Comparison of ENCODE assay signal across 8 cellular contexts in genomic region chr15:90401499-90401898, GRCh38. TPM values are rescaled to one million over a fixed set of nuclear protein-coding genes. Genes with fewer than 3 reads are reported as not detected.
A peak's percentile ranks its signal among the peaks of the same experiment; 100 is the strongest.
DNase-seq lines count a peak whose midpoint lies in the region; ATAC-seq, FAIRE-seq and TF ChIP-seq lines count a peak whose summit lies in the region.

No MANE protein-coding gene starts in this region.

- TF ChIP-seq CTCF in HepG2 (CRISPR knock-in tag; IDR thresholded peaks at IDR 0.05) (no peak), thoracic aorta (IDR thresholded peaks at IDR 0.05) (no peak)

- no peaks in the 10 kb centered on the region for H3K27me3 Mint-ChIP-seq in activated CD4-positive, alpha-beta T cell treated with anti-CD3 and anti-CD28 coated beads for 36 hours
- H3K27me3 Mint-ChIP-seq in activated T-helper 2 cell treated with anti-CD3 and anti-CD28 coated beads, Interferon-gamma antibody, Interleukin-2, Interleukin-4, amounts not matched to agents 10 μg/mL and 5 μg/mL and 100 μg/mL, durations not matched to agents 14 hours and 24 hours and 36 hours (ENCODE audit: low read depth) = no peaks in the 10 kb centered on the region

- intact Hi-C loops in activated CD4-positive, alpha-beta T cell treated with anti-CD3 and anti-CD28 coated beads for 36 hours (cut with DNase I, micrococcal nuclease) = loop anchor here (1.0 to 10.0 kb wide), 5 partner anchors 13 to 367 kb away; partner anchors contain the start of genes CIB1 (in 1 of the 2), GDPGP1 (in 1 of the 2) and IQGAP1 (in 1 of the 2)
- intact Hi-C loops in activated T-helper 2 cell treated with anti-CD3 and anti-CD28 coated beads, Interferon-gamma antibody, Interleukin-2, Interleukin-4, amounts not matched to agents 10 μg/mL and 5 μg/mL and 100 μg/mL, durations not matched to agents 14 hours and 24 hours and 36 hours (cut with micrococcal nuclease) = loop anchor here (1.0 to 5.0 kb wide), 3 partner anchors 18 to 171 kb away; no protein-coding TSS in a partner anchor
- intact Hi-C loops in HepG2 (cut with micrococcal nuclease; ENCODE audit: unreplicated experiment) = no loop called here

- peak overlapping the region; percentile 95 for H3K27ac Mint-ChIP-seq in activated CD4-positive, alpha-beta T cell treated with anti-CD3 and anti-CD28 coated beads for 36 hours
- peak overlapping the region; percentile 93 for H3K27ac Mint-ChIP-seq in activated T-helper 2 cell treated with anti-CD3 and anti-CD28 coated beads, Interferon-gamma antibody, Interleukin-2, Interleukin-4, amounts not matched to agents 10 μg/mL and 5 μg/mL and 100 μg/mL, durations not matched to agents 14 hours and 24 hours and 36 hours

- H3K4me3 Mint-ChIP-seq in activated CD4-positive, alpha-beta T cell treated with anti-CD3 and anti-CD28 coated beads for 36 hours = peak overlapping the region; percentile 59
- peak overlapping the region; percentile 68 for H3K4me3 Mint-ChIP-seq in activated T-helper 2 cell treated with anti-CD3 and anti-CD28 coated beads, Interferon-gamma antibody, Interleukin-2, Interleukin-4, amounts not matched to agents 10 μg/mL and 5 μg/mL and 100 μg/mL, durations not matched to agents 14 hours and 24 hours and 36 hours (ENCODE audit: low read depth)

- ATAC-seq in activated CD4-positive, alpha-beta T cell treated with anti-CD3 and anti-CD28 coated beads for 36 hours = no peak
- ATAC-seq in HepG2 (no peak), thoracic aorta (ENCODE audit: insufficient number of reproducible peaks, low FRiP score, low read depth) (no peak), GM18861 (IDR thresholded peaks at IDR 0.05; ENCODE audit: unreplicated experiment) (no peak)

- H3K9ac ChIP-seq in HepG2 (ENCODE audit: insufficient read depth, low read depth, low read length) = peak overlapping the region; percentile 70

- in situ Hi-C loops in HepG2 (cut with HindIII; ENCODE audit: extremely low pct_ligation_motif_present, low pct_unique_long_range_greater_than_20kb) = no loop called here

- POLR2A ChIA-PET in activated CD4-positive, alpha-beta T cell treated with anti-CD3 and anti-CD28 coated beads for 36 hours (lab: Charles Lee) = no interaction called here
- POLR2A ChIA-PET in HepG2 (lab: Yijun Ruan, JAX) = interaction anchor here (1.0 to 2.5 kb wide), 2 partner anchors 13 to 14 kb away, joined by 8 to 17 read pairs; partner anchors contain the start of gene IQGAP1

- CTCF ChIA-PET in activated CD4-positive, alpha-beta T cell treated with anti-CD3 and anti-CD28 coated beads for 36 hours (lab: Charles Lee) = interaction anchor here (0.6 to 3.2 kb wide), 5 partner anchors 9 to 49 kb away, joined by 3 to 10 read pairs (median 3); no protein-coding TSS in a partner anchor
- CTCF ChIA-PET in HepG2 (lab: Yijun Ruan, JAX; ENCODE audit: low intra/inter-chr PET ratio, low total read pairs) = no interaction called here

- TF ChIP-seq EP300 in HepG2 (IDR thresholded peaks at IDR 0.05; ENCODE audit: low read depth in 2 of 2, low read length in 2 of 2) = no peak
- TF ChIP-seq EP300 in HepG2 (CRISPR knock-in tag; IDR thresholded peaks at IDR 0.05; ENCODE audit: borderline replicate concordance) = no peak

- no TSS peak for BruUV-seq in HepG2 (replicated peaks; lab: Mats Ljungman, UMichigan)

- peak overlapping the region; percentile 65 for H3K4me2 ChIP-seq in HepG2 (ENCODE audit: low read depth, low read length)

- DNase-seq in activated CD4-positive, alpha-beta T cell treated with anti-CD3 and anti-CD28 coated beads for 36 hours = no peak
- no peak for DNase-seq in activated CD4-positive, alpha-beta T cell treated with anti-CD3 and anti-CD28 coated beads for 4 hours
- DNase-seq in activated T-helper 2 cell treated with anti-CD3 and anti-CD28 coated beads, Interferon-gamma antibody, Interleukin-2, Interleukin-4, amounts not matched to agents 10 μg/mL and 5 μg/mL and 100 μg/mL, durations not matched to agents 14 hours and 24 hours and 36 hours (ENCODE audit: low spot score) = no peak
- no peak for DNase-seq in HepG2 (ENCODE audit: low spot score)
- no peak for DNase-seq in thoracic aorta (ENCODE audit: low spot score)
- DNase-seq in NCI-H187 treated with DMSO at 0.1 percent for 48 hours (lab: John Stamatoyannopoulos, UW) = no peak
- no peak for DNase-seq in 8988T

- H3K36me3 ChIP-seq in HepG2 (replicated peaks in 1 of 2; ENCODE audit: control insufficient read depth in 1 of 2, insufficient read depth in 2 of 2, low read length in 2 of 2) (no peaks in the 10 kb centered on the region), thoracic aorta (no peaks in the 10 kb centered on the region)

- no peaks in the 10 kb centered on the region for H4K20me1 ChIP-seq in HepG2 (ENCODE audit: insufficient read depth, low read length)

- H3K27me3 ChIP-seq in HepG2 (ENCODE audit: control insufficient read depth in 1 of 2, insufficient read depth in 2 of 2, low read length in 2 of 2) = no peaks in the 10 kb centered on the region
- no peaks in the 10 kb centered on the region for H3K27me3 ChIP-seq in thoracic aorta (replicated peaks; ENCODE audit: insufficient read depth)

- H3K4me3 ChIP-seq in HepG2 (replicated peaks in 1 of 3; ENCODE audit: insufficient read depth in 1 of 3, low read depth in 2 of 3, low read length in 3 of 3) = no peak overlapping the region
- peak overlapping the region; percentile 50 for H3K4me3 ChIP-seq in thoracic aorta

- no peak for FAIRE-seq in HepG2 (lab: Jason Lieb, UNC)

- H3K4me1 ChIP-seq in HepG2 (ENCODE audit: insufficient read depth, low read length) (peaks cover 36% of the 10 kb centered on the region), thoracic aorta (ENCODE audit: control insufficient read depth in 1 of 2, low read depth in 2 of 2) (peaks cover 86 to 88% of the 10 kb centered on the region in 2 donors)

- H3K27ac ChIP-seq in HepG2 (ENCODE audit: extremely low read length, insufficient read depth, low read length) (peak overlapping the region; percentile 88), thoracic aorta (peak overlapping the region; percentile 89 to 93)

- H3K79me2 ChIP-seq in HepG2 (ENCODE audit: insufficient read depth, low read length) = peaks cover 51% of the 10 kb centered on the region

- peaks cover 16% of the 10 kb centered on the region for H3K36me3 Mint-ChIP-seq in activated CD4-positive, alpha-beta T cell treated with anti-CD3 and anti-CD28 coated beads for 36 hours (ENCODE audit: low read depth)
- H3K36me3 Mint-ChIP-seq in activated T-helper 2 cell treated with anti-CD3 and anti-CD28 coated beads, Interferon-gamma antibody, Interleukin-2, Interleukin-4, amounts not matched to agents 10 μg/mL and 5 μg/mL and 100 μg/mL, durations not matched to agents 14 hours and 24 hours and 36 hours (ENCODE audit: low read depth) = peaks cover 24% of the 10 kb centered on the region

- TF ChIP-seq RAD21 in HepG2 (CRISPR knock-in tag; IDR thresholded peaks at IDR 0.05) = no peak

- TF ChIP-seq POLR2A in HepG2 (IDR thresholded peaks at IDR 0.05; ENCODE audit: insufficient read depth in 1 of 2, low read depth in 2 of 2, low read length in 2 of 2) = no peak

- peaks cover 71% of the 10 kb centered on the region for H3K4me1 Mint-ChIP-seq in activated CD4-positive, alpha-beta T cell treated with anti-CD3 and anti-CD28 coated beads for 36 hours
- peaks cover 56% of the 10 kb centered on the region for H3K4me1 Mint-ChIP-seq in activated T-helper 2 cell treated with anti-CD3 and anti-CD28 coated beads, Interferon-gamma antibody, Interleukin-2, Interleukin-4, amounts not matched to agents 10 μg/mL and 5 μg/mL and 100 μg/mL, durations not matched to agents 14 hours and 24 hours and 36 hours (ENCODE audit: low read depth)

- H3K9me3 ChIP-seq in HepG2 (ENCODE audit: low read length) (no peaks in the 10 kb centered on the region), thoracic aorta (no peaks in the 10 kb centered on the region)

- WGBS in HepG2 (ENCODE audit: low lambda C conversion rate) = 32% methylated on average over 1 of the region's 1 CpG

- no peak overlapping the region for H2AFZ ChIP-seq in HepG2 (ENCODE audit: low read length)

- H3K9me3 Mint-ChIP-seq in activated CD4-positive, alpha-beta T cell treated with anti-CD3 and anti-CD28 coated beads for 36 hours (ENCODE audit: low read depth) = no peaks in the 10 kb centered on the region
- no peaks in the 10 kb centered on the region for H3K9me3 Mint-ChIP-seq in activated T-helper 2 cell treated with anti-CD3 and anti-CD28 coated beads, Interferon-gamma antibody, Interleukin-2, Interleukin-4, amounts not matched to agents 10 μg/mL and 5 μg/mL and 100 μg/mL, durations not matched to agents 14 hours and 24 hours and 36 hours

RNA-seq across cellular contexts. Expression of gene IQGAP1, which starts 13.5 kb away (rescaled TPM):
- total RNA-seq in activated CD4-positive, alpha-beta T cell treated with anti-CD3 and anti-CD28 coated beads for 36 hours = 100 to 1,000 TPM; 181 to 334 TPM
- total RNA-seq in activated T-helper 2 cell treated with anti-CD3 and anti-CD28 coated beads, Interferon-gamma antibody, Interleukin-2, Interleukin-4, amounts not matched to agents 10 μg/mL and 5 μg/mL and 100 μg/mL, durations not matched to agents 14 hours and 24 hours and 36 hours = 186 and 196 TPM in 2 replicates
- total RNA-seq in HepG2 (2016; rRNA removed; fragmentation: Illumina TruSeq; extraction: Trizol) = 25.9 and 37.9 TPM in 2 replicates
- 7.0 and 10.3 TPM in 2 replicates for total RNA-seq in HepG2 (2016; cell fraction: cytosol; rRNA removed; fragmentation: Illumina TruSeq; extraction: Trizol; ENCODE audit: low read depth)
- 24.2 and 39.8 TPM in 2 replicates for total RNA-seq in HepG2 (2016; cell fraction: insoluble cytoplasmic fraction; rRNA removed; fragmentation: Illumina TruSeq; extraction: Trizol)
- total RNA-seq in HepG2 (2016; cell fraction: membrane; rRNA removed; fragmentation: Illumina TruSeq; extraction: Trizol) = 4.9 and 6.0 TPM in 2 replicates
- total RNA-seq in HepG2 (2016; cell fraction: nucleus; rRNA removed; fragmentation: Illumina TruSeq; extraction: Trizol) = 45.8 and 61.3 TPM in 2 replicates
- polyA plus RNA-seq in HepG2 (2011; rRNA removed) = 22.5 and 29.5 TPM in 2 replicates
- polyA plus RNA-seq in HepG2 (2011; cell fraction: cytosol; rRNA removed) = 6.9 and 8.8 TPM in 2 replicates
- 43.0 and 44.1 TPM in 2 replicates for polyA plus RNA-seq in HepG2 (2011; cell fraction: nucleus; rRNA removed)
- polyA plus RNA-seq in HepG2 (2012) = 19.9 and 21.7 TPM in 2 replicates
- 0.76 and 1.4 TPM in 2 replicates for polyA plus RNA-seq in HepG2 (2016; cell fraction: cytosol; fragmentation: Illumina TruSeq; extraction: Trizol; ENCODE audit: low read depth)
- 26.8 and 29.0 TPM in 2 replicates for polyA plus RNA-seq in HepG2 (2016; cell fraction: insoluble cytoplasmic fraction; fragmentation: Illumina TruSeq; extraction: Trizol; ENCODE audit: low read depth)
- polyA plus RNA-seq in HepG2 (2016; cell fraction: membrane; fragmentation: Illumina TruSeq; extraction: Trizol; ENCODE audit: low read depth) = 2.5 and 4.1 TPM in 2 replicates
- polyA plus RNA-seq in HepG2 (2016; cell fraction: nucleus; fragmentation: Illumina TruSeq; extraction: Trizol; ENCODE audit: insufficient read depth, low read depth) = 58.6 and 63.1 TPM in 2 replicates
- polyA minus RNA-seq in HepG2 (2011; rRNA and poly(A)+ RNA removed; ENCODE audit: low replicate concordance) = 43.9 and 274 TPM in 2 replicates
- polyA minus RNA-seq in HepG2 (2011; cell fraction: cytosol; rRNA and poly(A)+ RNA removed) = 20.6 and 26.9 TPM in 2 replicates
- polyA minus RNA-seq in HepG2 (2011; cell fraction: nucleus; rRNA and poly(A)+ RNA removed) = 216 and 230 TPM in 2 replicates
- total RNA-seq in thoracic aorta = 100 to 1,000 TPM; 280 to 340 TPM

RNA-seq across cellular contexts. Expression of gene ZNF774, which starts 49.4 kb away (rescaled TPM):
- 1 to 10 TPM; 1.5 to 2.0 TPM for total RNA-seq in activated CD4-positive, alpha-beta T cell treated with anti-CD3 and anti-CD28 coated beads for 36 hours
- 2.7 and 3.6 TPM in 2 replicates for total RNA-seq in activated T-helper 2 cell treated with anti-CD3 and anti-CD28 coated beads, Interferon-gamma antibody, Interleukin-2, Interleukin-4, amounts not matched to agents 10 μg/mL and 5 μg/mL and 100 μg/mL, durations not matched to agents 14 hours and 24 hours and 36 hours
- total RNA-seq in HepG2 (2016; rRNA removed; fragmentation: Illumina TruSeq; extraction: Trizol) (0.98 and 1.4 TPM in 2 replicates), thoracic aorta (1 to 10 TPM; 1.6 to 7.7 TPM)
- total RNA-seq in HepG2 (2016; cell fraction: cytosol; rRNA removed; fragmentation: Illumina TruSeq; extraction: Trizol; ENCODE audit: low read depth) = 0.09 and 1.2 TPM in 2 replicates
- total RNA-seq in HepG2 (2016; cell fraction: insoluble cytoplasmic fraction; rRNA removed; fragmentation: Illumina TruSeq; extraction: Trizol) = 0.89 and 1.7 TPM in 2 replicates
- total RNA-seq in HepG2 (2016; cell fraction: membrane; rRNA removed; fragmentation: Illumina TruSeq; extraction: Trizol) = 0.69 and 1.3 TPM in 2 replicates
- total RNA-seq in HepG2 (2016; cell fraction: nucleus; rRNA removed; fragmentation: Illumina TruSeq; extraction: Trizol) = 0.78 and 1.6 TPM in 2 replicates
- 0.59 and 0.61 TPM in 2 replicates for polyA plus RNA-seq in HepG2 (2011; rRNA removed)
- 0.31 and 0.60 TPM in 2 replicates for polyA plus RNA-seq in HepG2 (2011; cell fraction: cytosol; rRNA removed)
- 0.40 and 0.78 TPM in 2 replicates for polyA plus RNA-seq in HepG2 (2011; cell fraction: nucleus; rRNA removed)
- polyA plus RNA-seq in HepG2 (2012) = 0.52 and 0.92 TPM in 2 replicates
- 1.0 and 1.1 TPM in 2 replicates for polyA plus RNA-seq in HepG2 (2016; cell fraction: cytosol; fragmentation: Illumina TruSeq; extraction: Trizol; ENCODE audit: low read depth)
- polyA plus RNA-seq in HepG2 (2016; cell fraction: insoluble cytoplasmic fraction; fragmentation: Illumina TruSeq; extraction: Trizol; ENCODE audit: low read depth) = 0.79 and 1.3 TPM in 2 replicates
- 0.52 and 0.56 TPM in 2 replicates for polyA plus RNA-seq in HepG2 (2016; cell fraction: membrane; fragmentation: Illumina TruSeq; extraction: Trizol; ENCODE audit: low read depth)
- 1.7 and 3.0 TPM in 2 replicates for polyA plus RNA-seq in HepG2 (2016; cell fraction: nucleus; fragmentation: Illumina TruSeq; extraction: Trizol; ENCODE audit: insufficient read depth, low read depth)
- 0.54 and 2.1 TPM in 2 replicates for polyA minus RNA-seq in HepG2 (2011; rRNA and poly(A)+ RNA removed; ENCODE audit: low replicate concordance)
- polyA minus RNA-seq in HepG2 (2011; cell fraction: cytosol; rRNA and poly(A)+ RNA removed) = 0.18 and 0.59 TPM in 2 replicates
- 1.9 and 5.0 TPM in 2 replicates for polyA minus RNA-seq in HepG2 (2011; cell fraction: nucleus; rRNA and poly(A)+ RNA removed)
